In the genomic region with DNA sequence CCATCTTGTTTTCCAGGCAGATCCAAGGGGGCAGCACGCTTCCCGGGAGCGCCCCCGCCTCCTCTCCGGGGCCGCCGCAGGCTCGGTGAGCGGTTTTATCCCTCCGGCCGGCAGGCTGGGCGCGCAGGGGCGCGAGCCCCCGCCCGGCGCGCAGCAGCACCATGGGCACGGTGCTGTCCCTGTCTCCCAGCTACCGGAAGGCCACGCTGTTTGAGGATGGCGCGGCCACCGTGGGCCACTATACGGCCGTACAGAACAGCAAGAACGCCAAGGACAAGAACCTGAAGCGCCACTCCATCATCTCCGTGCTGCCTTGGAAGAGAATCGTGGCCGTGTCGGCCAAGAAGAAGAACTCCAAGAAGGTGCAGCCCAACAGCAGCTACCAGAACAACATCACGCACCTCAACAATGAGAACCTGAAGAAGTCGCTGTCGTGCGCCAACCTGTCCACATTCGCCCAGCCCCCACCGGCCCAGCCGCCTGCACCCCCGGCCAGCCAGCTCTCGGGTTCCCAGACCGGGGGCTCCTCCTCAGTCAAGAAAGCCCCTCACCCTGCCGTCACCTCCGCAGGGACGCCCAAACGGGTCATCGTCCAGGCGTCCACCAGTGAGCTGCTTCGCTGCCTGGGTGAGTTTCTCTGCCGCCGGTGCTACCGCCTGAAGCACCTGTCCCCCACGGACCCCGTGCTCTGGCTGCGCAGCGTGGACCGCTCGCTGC, we compare ENCODE assay signal across 8 cellular contexts. TPM values are rescaled to one million over a fixed set of nuclear protein-coding genes. Genes with fewer than 3 reads are reported as not detected.
A peak's percentile ranks its signal among the peaks of the same experiment; 100 is the strongest.
DNase-seq lines count a peak whose midpoint lies in the region; ATAC-seq, FAIRE-seq and TF ChIP-seq lines count a peak whose summit lies in the region.

No MANE protein-coding gene starts in this region.

- H3K27ac ChIP-seq in adrenal gland: peak overlapping the region in 3 of 5 donors; percentile 43 to 96 (median 56)
- H3K27ac ChIP-seq in kidney (ENCODE audit: low read depth in 2 of 2, low read length in 2 of 2): no peak overlapping the region

- H3K4me2 ChIP-seq in Loucy (ENCODE audit: low read depth, low read length, poor library complexity, severe bottlenecking): no peak overlapping the region

- TF ChIP-seq POLR2A in adrenal gland (IDR thresholded peaks at IDR 0.05): no peak

- H3K4me3 ChIP-seq in Loucy (ENCODE audit: low read length, poor library complexity, severe bottlenecking) (peak overlapping the region; percentile 35), adrenal gland (peak overlapping the region in 1 of 4 donors; percentile 86), kidney (ENCODE audit: low read length in 2 of 2) (peak overlapping the region; percentile 10 to 56)

- no peaks in the 10 kb centered on the region for H3K79me2 ChIP-seq in Loucy (ENCODE audit: insufficient read depth, low read length)

- no peaks in the 10 kb centered on the region for H3F3A ChIP-seq in Loucy (ENCODE audit: low read depth)

- H3K36me3 ChIP-seq in Loucy (ENCODE audit: insufficient read depth, low read length) (no peaks in the 10 kb centered on the region), adrenal gland (replicated peaks in 1 of 2) (peaks cover 0 to 3% of the 10 kb centered on the region in 2 donors), kidney (ENCODE audit: control insufficient read depth in 1 of 2, insufficient read depth in 2 of 2, low read length in 2 of 2) (no peaks in the 10 kb centered on the region)

- intact Hi-C loops in activated CD4-positive, alpha-beta T cell treated with anti-CD3 and anti-CD28 coated beads for 36 hours (cut with DNase I, micrococcal nuclease): loop anchor here (1.0 to 2.0 kb wide), 7 partner anchors 32 to 267 kb away; no protein-coding TSS in a partner anchor
- intact Hi-C loops in adrenal gland (cut with DNase I): loop anchor here (10.0 kb wide), 2 partner anchors 257 to 267 kb away; no protein-coding TSS in a partner anchor
- intact Hi-C loops in kidney (cut with DNase I): loop anchor here (10.0 kb wide), 1 partner anchor 267 kb away; no protein-coding TSS in a partner anchor

- no peaks in the 10 kb centered on the region for H3K27me3 Mint-ChIP-seq in activated CD4-positive, alpha-beta T cell treated with anti-CD3 and anti-CD28 coated beads for 36 hours
- no peaks in the 10 kb centered on the region for H3K27me3 Mint-ChIP-seq in stimulated activated naive CD8-positive, alpha-beta T cell treated with anti-CD3 and anti-CD28 coated beads, Interleukin-15, Interleukin-2, amounts not matched to agents 100 ng/mL and 50 ng/mL, for 24 hours

- no peaks in the 10 kb centered on the region for H3K9me2 ChIP-seq in Loucy (replicated peaks; ENCODE audit: low read depth, low read length)

- no peak for TF ChIP-seq CTCF in Loucy (conservative IDR thresholded peaks at IDR 0.05; ENCODE audit: low read length)
- no peak for TF ChIP-seq CTCF in adrenal gland (IDR thresholded peaks at IDR 0.05)
- TF ChIP-seq CTCF in kidney (IDR thresholded peaks at IDR 0.05; ENCODE audit: borderline replicate concordance, extremely low read depth, insufficient read depth): no peak

- CTCF ChIA-PET in activated CD4-positive, alpha-beta T cell treated with anti-CD3 and anti-CD28 coated beads for 36 hours (lab: Charles Lee): interaction anchor here (0.6 to 6.6 kb wide), 12 partner anchors 9 to 391 kb away, joined by 3 to 67 read pairs (median 6); a partner anchor contains a TSS

- FAIRE-seq in kidney (lab: Jason Lieb, UNC): no peak

- peaks cover 39% of the 10 kb centered on the region for H3K36me3 Mint-ChIP-seq in activated CD4-positive, alpha-beta T cell treated with anti-CD3 and anti-CD28 coated beads for 36 hours (ENCODE audit: low read depth)
- H3K36me3 Mint-ChIP-seq in stimulated activated naive CD8-positive, alpha-beta T cell treated with anti-CD3 and anti-CD28 coated beads, Interleukin-15, Interleukin-2, amounts not matched to agents 100 ng/mL and 50 ng/mL, for 24 hours (ENCODE audit: low read depth): peaks cover 37% of the 10 kb centered on the region

- H2AFZ ChIP-seq in Loucy (ENCODE audit: low read length): no peak overlapping the region

- no peaks in the 10 kb centered on the region for H4K20me1 ChIP-seq in Loucy (ENCODE audit: insufficient read depth, low read length, poor library complexity, severe bottlenecking)

- ATAC-seq in activated CD4-positive, alpha-beta T cell treated with anti-CD3 and anti-CD28 coated beads for 36 hours: peak; percentile 28

- H3K9me3 Mint-ChIP-seq in activated CD4-positive, alpha-beta T cell treated with anti-CD3 and anti-CD28 coated beads for 36 hours (ENCODE audit: low read depth): no peaks in the 10 kb centered on the region
- H3K9me3 Mint-ChIP-seq in stimulated activated naive CD8-positive, alpha-beta T cell treated with anti-CD3 and anti-CD28 coated beads, Interleukin-15, Interleukin-2, amounts not matched to agents 100 ng/mL and 50 ng/mL, for 24 hours: no peaks in the 10 kb centered on the region

- H3K9ac ChIP-seq in Loucy (ENCODE audit: low read depth, low read length, poor library complexity, severe bottlenecking): no peak overlapping the region
- H3K9ac ChIP-seq in kidney (ENCODE audit: low read length in 2 of 2): peak overlapping the region in 1 of 2 donors; percentile 51

- no peaks in the 10 kb centered on the region for H3K4me1 ChIP-seq in Loucy (ENCODE audit: insufficient read depth, low read length, poor library complexity, severe bottlenecking)
- peaks cover 30 to 38% of the 10 kb centered on the region in 2 donors for H3K4me1 ChIP-seq in adrenal gland (replicated peaks in 1 of 2)
- peaks cover 4 to 15% of the 10 kb centered on the region in 2 donors for H3K4me1 ChIP-seq in kidney (ENCODE audit: control insufficient read depth in 1 of 2, insufficient read depth in 1 of 2, low read depth in 1 of 2, low read length in 2 of 2)

- WGBS in adrenal gland, 4 donors: 27 to 68% (median 34%) methylated on average over 12 to 59 of the region's 59 CpGs

- H3K27me3 ChIP-seq in Loucy (ENCODE audit: insufficient read depth, low read length, poor library complexity, severe bottlenecking) (no peaks in the 10 kb centered on the region), adrenal gland (no peaks in the 10 kb centered on the region)

- POLR2A ChIA-PET in activated CD4-positive, alpha-beta T cell treated with anti-CD3 and anti-CD28 coated beads for 36 hours (lab: Charles Lee): interaction anchor here (0.7 to 2.1 kb wide), 6 partner anchors 8 to 129 kb away, joined by 3 to 19 read pairs (median 6); a partner anchor contains a TSS

- peak; percentile 59 for DNase-seq in activated CD4-positive, alpha-beta T cell treated with anti-CD3 and anti-CD28 coated beads for 36 hours
- DNase-seq in activated CD4-positive, alpha-beta T cell treated with anti-CD3 and anti-CD28 coated beads for 4 hours: no peak
- DNase-seq in adrenal gland (peak in 5 of 7 donors; percentile 35 to 69 (median 43)), kidney (peak; percentile 85), NCI-H1105 (lab: John Stamatoyannopoulos, UW) (no peak), NCI-H446 (lab: John Stamatoyannopoulos, UW) (no peak)

- H3K9me3 ChIP-seq in Loucy (ENCODE audit: insufficient read depth, low read depth, low read length): no peaks in the 10 kb centered on the region
- H3K9me3 ChIP-seq in adrenal gland (replicated peaks in 1 of 3): no peaks in the 10 kb centered on the region
- no peaks in the 10 kb centered on the region for H3K9me3 ChIP-seq in kidney (ENCODE audit: control insufficient read depth in 1 of 2, low read length in 2 of 2)

- peak overlapping the region; percentile 94 for H3K27ac Mint-ChIP-seq in activated CD4-positive, alpha-beta T cell treated with anti-CD3 and anti-CD28 coated beads for 36 hours
- peak overlapping the region; percentile 92 for H3K27ac Mint-ChIP-seq in stimulated activated naive CD8-positive, alpha-beta T cell treated with anti-CD3 and anti-CD28 coated beads, Interleukin-15, Interleukin-2, amounts not matched to agents 100 ng/mL and 50 ng/mL, for 24 hours

- H3K4me3 Mint-ChIP-seq in activated CD4-positive, alpha-beta T cell treated with anti-CD3 and anti-CD28 coated beads for 36 hours: peak overlapping the region; percentile 96
- peak overlapping the region; percentile 98 for H3K4me3 Mint-ChIP-seq in stimulated activated naive CD8-positive, alpha-beta T cell treated with anti-CD3 and anti-CD28 coated beads, Interleukin-15, Interleukin-2, amounts not matched to agents 100 ng/mL and 50 ng/mL, for 24 hours

- peaks cover 60% of the 10 kb centered on the region for H3K4me1 Mint-ChIP-seq in activated CD4-positive, alpha-beta T cell treated with anti-CD3 and anti-CD28 coated beads for 36 hours
- H3K4me1 Mint-ChIP-seq in stimulated activated naive CD8-positive, alpha-beta T cell treated with anti-CD3 and anti-CD28 coated beads, Interleukin-15, Interleukin-2, amounts not matched to agents 100 ng/mL and 50 ng/mL, for 24 hours (ENCODE audit: low read depth): peaks cover 54% of the 10 kb centered on the region

RNA-seq across cellular contexts. Expression of a gene that starts 0.8 kb away (rescaled TPM):
- 10 to 100 TPM; 15.3 to 15.4 TPM for total RNA-seq in activated CD4-positive, alpha-beta T cell treated with anti-CD3 and anti-CD28 coated beads for 36 hours
- 1 to 10 TPM; 1.1 to 4.5 (median 2.7) TPM for total RNA-seq in adrenal gland
- 1 to 10 TPM in 2 of 3 donors, under 1 TPM in 1; 0.98 to 3.0 (median 1.8) TPM for polyA plus RNA-seq in adrenal gland
- 1.5 TPM for total RNA-seq in kidney
- polyA plus RNA-seq in kidney (ENCODE audit: insufficient read depth, low read depth, low replicate concordance): 0.67 TPM

RNA-seq across cellular contexts. Expression of a gene that starts 43.3 kb away (rescaled TPM):
- 100 to 1,000 TPM; 109 to 135 TPM for total RNA-seq in activated CD4-positive, alpha-beta T cell treated with anti-CD3 and anti-CD28 coated beads for 36 hours
- total RNA-seq in adrenal gland (100 to 1,000 TPM in 1 of 8 donors, 10 to 100 TPM in 7; 30.2 to 113 (median 57.1) TPM), kidney (67.5 TPM)
- polyA plus RNA-seq in adrenal gland (10 to 100 TPM; 25.0 to 95.2 (median 46.5) TPM), kidney (ENCODE audit: insufficient read depth, low read depth, low replicate concordance) (65.1 TPM)

Comparison
In these comparisons a context has a peak if more than half of its experiments do, and no peak if none do; other contexts are left out.
1. DNase-seq: peak in activated CD4-positive, alpha-beta T cell treated with anti-CD3 and anti-CD28 coated beads for 36 hours (single experiment), adrenal gland (5 of 7) and kidney (single experiment); none in activated CD4-positive, alpha-beta T cell treated with anti-CD3 and anti-CD28 coated beads for 4 hours (0 of 2), NCI-H1105 (single experiment) and NCI-H446 (0 of 2).
2. H3K27ac ChIP-seq: peak in adrenal gland (3 of 5); none in kidney (0 of 2).